ENCODE assay signal across 9 cellular contexts in the genomic region with DNA sequence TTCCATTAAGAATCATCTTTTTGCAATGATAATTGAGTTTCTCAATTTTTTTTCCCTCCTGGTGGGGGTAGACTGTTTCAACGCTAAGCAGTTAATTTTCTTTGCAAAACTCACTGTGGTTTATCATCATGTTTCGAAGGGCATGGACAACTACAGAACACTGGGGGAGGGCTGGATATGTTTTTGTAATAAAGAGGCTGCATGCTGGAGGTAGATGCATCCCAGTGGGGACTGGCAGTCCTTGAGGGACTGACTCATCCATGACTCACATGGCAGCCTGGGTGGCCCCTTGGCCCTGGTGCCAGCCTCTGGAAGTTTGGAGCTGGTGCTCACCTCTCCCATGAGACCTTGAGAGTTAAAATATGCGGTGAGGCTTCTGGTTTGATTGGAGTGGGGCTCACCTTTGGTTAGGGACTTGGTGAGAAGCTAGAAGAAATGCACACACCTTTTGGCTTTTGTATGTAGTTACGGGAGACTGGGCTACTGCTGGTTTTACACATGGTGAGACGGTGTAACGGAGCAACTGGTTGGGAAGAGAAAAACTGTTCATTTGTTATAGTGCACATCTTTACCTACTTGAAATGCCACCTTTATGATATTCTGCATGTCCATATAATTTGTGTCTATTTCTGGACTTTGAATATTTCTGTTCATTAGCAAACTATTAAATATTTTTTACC. TPM values are rescaled to one million over a fixed set of nuclear protein-coding genes. Genes with fewer than 3 reads are reported as not detected.
A peak's percentile ranks its signal among the peaks of the same experiment; 100 is the strongest.
DNase-seq lines count a peak whose midpoint lies in the region; TF ChIP-seq lines count a peak whose summit lies in the region.
"Had no signal": no experiment of that assay in that cellular context is flagged by ENCODE, and none has a peak within 500 bp of the region (broad histone marks: within the 10 kb centered on the region; RNA-seq: fewer than 3 reads in every experiment).

No MANE protein-coding gene starts in this region.

- H3K36me3 ChIP-seq in suprapubic skin: no peaks in the 10 kb centered on the region

- H3K9me3 ChIP-seq in suprapubic skin: no peaks in the 10 kb centered on the region

- DNase-seq in activated CD4-positive, alpha-beta memory T cell treated with anti-CD3 and anti-CD28 coated beads for 36 hours: peak; percentile 11
- no peak for DNase-seq in activated CD4-positive, alpha-beta memory T cell treated with anti-CD3 and anti-CD28 coated beads, Interleukin-2, amount 10 ng/mL, durations not matched to agents 7 days and 5 days
- DNase-seq in RWPE1 (ENCODE audit: low spot score) (peak; percentile 90), fibroblast of peridontal ligament (ENCODE audit: extremely low read depth) (peak; percentile 87), smooth muscle cell of the brain vasculature (ENCODE audit: low read depth, low spot score) (peak; percentile 83), NCI-H2171 treated with DMSO at 0.1 percent for 48 hours (lab: John Stamatoyannopoulos, UW) (no peak), suprapubic skin (ENCODE audit: low spot score in 2 of 2) (no peak), type B pancreatic cell (ENCODE audit: extremely low spot score, unreplicated experiment) (no peak)
- DNase-seq: activated naive CD8-positive, alpha-beta T cell treated with anti-CD3 and anti-CD28 coated beads, Interleukin-2, amount 10 ng/mL, durations not matched to agents 7 days and 5 days had no signal

- H3K4me3 Mint-ChIP-seq in activated CD4-positive, alpha-beta memory T cell treated with anti-CD3 and anti-CD28 coated beads for 36 hours: no peak overlapping the region
- no peak overlapping the region for H3K4me3 Mint-ChIP-seq in activated CD4-positive, alpha-beta memory T cell treated with anti-CD3 and anti-CD28 coated beads, Interleukin-2, amount 10 ng/mL, durations not matched to agents 7 days and 5 days
- no peak overlapping the region for H3K4me3 Mint-ChIP-seq in type B pancreatic cell
- H3K4me3 Mint-ChIP-seq: activated naive CD8-positive, alpha-beta T cell treated with anti-CD3 and anti-CD28 coated beads, Interleukin-2, amount 10 ng/mL, durations not matched to agents 7 days and 5 days had no signal

- intact Hi-C loops in activated CD4-positive, alpha-beta memory T cell treated with anti-CD3 and anti-CD28 coated beads for 36 hours (cut with micrococcal nuclease): no loop called here

- TF ChIP-seq CTCF in RWPE1 (conservative IDR thresholded peaks at IDR 0.05; ENCODE audit: low read depth): no peak
- no peak for TF ChIP-seq CTCF in suprapubic skin (IDR thresholded peaks at IDR 0.05)
- no peak for TF ChIP-seq CTCF in type B pancreatic cell (conservative IDR thresholded peaks at IDR 0.05)

- no peaks in the 10 kb centered on the region for H3K36me3 Mint-ChIP-seq in activated CD4-positive, alpha-beta memory T cell treated with anti-CD3 and anti-CD28 coated beads for 36 hours
- no peaks in the 10 kb centered on the region for H3K36me3 Mint-ChIP-seq in activated CD4-positive, alpha-beta memory T cell treated with anti-CD3 and anti-CD28 coated beads, Interleukin-2, amount 10 ng/mL, durations not matched to agents 7 days and 5 days (ENCODE audit: low read depth)
- no peaks in the 10 kb centered on the region for H3K36me3 Mint-ChIP-seq in type B pancreatic cell
- H3K36me3 Mint-ChIP-seq: activated naive CD8-positive, alpha-beta T cell treated with anti-CD3 and anti-CD28 coated beads, Interleukin-2, amount 10 ng/mL, durations not matched to agents 7 days and 5 days had no signal

- H3K27ac ChIP-seq in RWPE1 (peak overlapping the region; percentile 68), suprapubic skin (no peak overlapping the region)

- no peaks in the 10 kb centered on the region for H3K27me3 Mint-ChIP-seq in activated CD4-positive, alpha-beta memory T cell treated with anti-CD3 and anti-CD28 coated beads for 36 hours
- no peaks in the 10 kb centered on the region for H3K27me3 Mint-ChIP-seq in activated CD4-positive, alpha-beta memory T cell treated with anti-CD3 and anti-CD28 coated beads, Interleukin-2, amount 10 ng/mL, durations not matched to agents 7 days and 5 days
- H3K27me3 Mint-ChIP-seq in type B pancreatic cell: no peaks in the 10 kb centered on the region

- POLR2A ChIA-PET in activated CD4-positive, alpha-beta memory T cell treated with anti-CD3 and anti-CD28 coated beads for 36 hours (lab: Charles Lee): no interaction called here
- POLR2A ChIA-PET in activated CD4-positive, alpha-beta memory T cell treated with anti-CD3 and anti-CD28 coated beads, Interleukin-2, amount 10 ng/mL, durations not matched to agents 7 days and 5 days (lab: Charles Lee): no interaction called here
- POLR2A ChIA-PET in RWPE1 (lab: Yijun Ruan, JAX; ENCODE audit: low non-redundant PET): no interaction called here

- peaks cover 15% of the 10 kb centered on the region for H3K4me1 ChIP-seq in suprapubic skin

- H3K4me1 Mint-ChIP-seq in activated CD4-positive, alpha-beta memory T cell treated with anti-CD3 and anti-CD28 coated beads for 36 hours (ENCODE audit: low read depth): peaks cover 2% of the 10 kb centered on the region
- no peaks in the 10 kb centered on the region for H3K4me1 Mint-ChIP-seq in activated CD4-positive, alpha-beta memory T cell treated with anti-CD3 and anti-CD28 coated beads, Interleukin-2, amount 10 ng/mL, durations not matched to agents 7 days and 5 days
- H3K4me1 Mint-ChIP-seq in type B pancreatic cell (ENCODE audit: unreplicated experiment): peaks cover 15% of the 10 kb centered on the region
- H3K4me1 Mint-ChIP-seq: activated naive CD8-positive, alpha-beta T cell treated with anti-CD3 and anti-CD28 coated beads, Interleukin-2, amount 10 ng/mL, durations not matched to agents 7 days and 5 days had no signal

- no peak overlapping the region for H3K27ac Mint-ChIP-seq in activated CD4-positive, alpha-beta memory T cell treated with anti-CD3 and anti-CD28 coated beads for 36 hours
- H3K27ac Mint-ChIP-seq in activated CD4-positive, alpha-beta memory T cell treated with anti-CD3 and anti-CD28 coated beads, Interleukin-2, amount 10 ng/mL, durations not matched to agents 7 days and 5 days: no peak overlapping the region
- H3K27ac Mint-ChIP-seq in type B pancreatic cell: no peak overlapping the region
- H3K27ac Mint-ChIP-seq: activated naive CD8-positive, alpha-beta T cell treated with anti-CD3 and anti-CD28 coated beads, Interleukin-2, amount 10 ng/mL, durations not matched to agents 7 days and 5 days had no signal

- 47% methylated on average over 6 of the region's 6 CpGs for WGBS in suprapubic skin

- no peak overlapping the region for H3K4me3 ChIP-seq in suprapubic skin

- TF ChIP-seq EP300 in suprapubic skin (IDR thresholded peaks at IDR 0.05): no peak

- H3K27me3 ChIP-seq in suprapubic skin: no peaks in the 10 kb centered on the region

- no peak for TF ChIP-seq POLR2A in suprapubic skin (IDR thresholded peaks at IDR 0.05)

- CTCF ChIA-PET in activated CD4-positive, alpha-beta memory T cell treated with anti-CD3 and anti-CD28 coated beads for 36 hours (lab: Charles Lee): no interaction called here
- CTCF ChIA-PET in activated CD4-positive, alpha-beta memory T cell treated with anti-CD3 and anti-CD28 coated beads, Interleukin-2, amount 10 ng/mL, durations not matched to agents 7 days and 5 days (lab: Charles Lee): no interaction called here
- CTCF ChIA-PET in RWPE1 (lab: Yijun Ruan, JAX): interaction anchor here (0.6 kb wide), 1 partner anchor 132 kb away, joined by 6 read pairs; no protein-coding TSS in a partner anchor

- H3K9me3 Mint-ChIP-seq in activated CD4-positive, alpha-beta memory T cell treated with anti-CD3 and anti-CD28 coated beads for 36 hours: no peaks in the 10 kb centered on the region
- H3K9me3 Mint-ChIP-seq in activated CD4-positive, alpha-beta memory T cell treated with anti-CD3 and anti-CD28 coated beads, Interleukin-2, amount 10 ng/mL, durations not matched to agents 7 days and 5 days: no peaks in the 10 kb centered on the region
- no peaks in the 10 kb centered on the region for H3K9me3 Mint-ChIP-seq in type B pancreatic cell
- H3K9me3 Mint-ChIP-seq: activated naive CD8-positive, alpha-beta T cell treated with anti-CD3 and anti-CD28 coated beads, Interleukin-2, amount 10 ng/mL, durations not matched to agents 7 days and 5 days had no signal

RNA-seq across cellular contexts. Expression of a gene that starts 31.4 kb away (rescaled TPM):
- total RNA-seq in activated CD4-positive, alpha-beta memory T cell treated with anti-CD3 and anti-CD28 coated beads for 36 hours: 10 to 100 TPM; 10.6 to 11.0 TPM
- total RNA-seq in activated CD4-positive, alpha-beta memory T cell treated with anti-CD3 and anti-CD28 coated beads, Interleukin-2, amount 10 ng/mL, durations not matched to agents 7 days and 5 days: 1 to 10 TPM; 6.1 to 8.3 TPM
- total RNA-seq in suprapubic skin (10 to 100 TPM in 1 of 4 donors, 1 to 10 TPM in 3; 4.8 to 11.4 (median 6.7) TPM), type B pancreatic cell (ENCODE audit: low replicate concordance) (11.5 and 13.5 TPM in 2 replicates)

Comparison
In these comparisons a context has a peak if more than half of its experiments do, and no peak if none do; other contexts are left out.
1. DNase-seq: peak in activated CD4-positive, alpha-beta memory T cell treated with anti-CD3 and anti-CD28 coated beads for 36 hours (single experiment), RWPE1 (single experiment), fibroblast of peridontal ligament (single experiment) and smooth muscle cell of the brain vasculature (single experiment); none in activated CD4-positive, alpha-beta memory T cell treated with anti-CD3 and anti-CD28 coated beads, Interleukin-2, amount 10 ng/mL, durations not matched to agents 7 days and 5 days (single experiment), NCI-H2171 treated with DMSO at 0.1 percent for 48 hours (single experiment), suprapubic skin (0 of 2) and type B pancreatic cell (single experiment).